Comparison of ENCODE assay signal across 21 cellular contexts in genomic region chr15:41782486-41783271, GRCh38. TPM values are rescaled to one million over a fixed set of nuclear protein-coding genes. Genes with fewer than 3 reads are reported as not detected.
DNase-seq lines count a peak whose midpoint lies in the region; ATAC-seq, FAIRE-seq and TF ChIP-seq lines count a peak whose summit lies in the region.
"Had no signal": no experiment of that assay in that cellular context is flagged by ENCODE, and none has a peak within 500 bp of the region (broad histone marks: within the 10 kb centered on the region; RNA-seq: fewer than 3 reads in every experiment).

No MANE protein-coding gene starts in this region.

- 0 out of 2 replicates have a peak, but pooled peaks cover 4% of the 10 kb centered on the region for H3K36me3 ChIP-seq in OCI-LY1 (ENCODE audit: insufficient read depth, low read length)

- ATAC-seq in HG02759 (IDR thresholded peaks at IDR 0.05; ENCODE audit: unreplicated experiment) (peak; percentile 58), naive B cell (ENCODE audit: low read depth in 2 of 2) (peak; percentile 95 to 99), GM18868 (IDR thresholded peaks at IDR 0.05; ENCODE audit: unreplicated experiment) (no peak), SK-N-SH treated with all-trans-retinoic acid at 6 μM for 48 hours (no peak)
- ATAC-seq: Panc1 had no signal

- H3K27ac Mint-ChIP-seq in naive B cell: peak overlapping the region in 5 of 6 donors; percentile 16 to 96 (median 86)
- H3K27ac Mint-ChIP-seq: activated CD4-positive, alpha-beta T cell treated with anti-CD3 and anti-CD28 coated beads, Interleukin-2, amount 10 ng/mL, durations not matched to agents 24 days and 14 days; activated naive CD4-positive, alpha-beta T cell treated with anti-CD3 and anti-CD28 coated beads for 36 hours; natural killer cell had no signal

- H3K36me3 Mint-ChIP-seq in naive B cell: no peaks in the 10 kb centered on the region
- H3K36me3 Mint-ChIP-seq: natural killer cell had no signal

- peak; percentile 21 for FAIRE-seq in GM12892 (lab: Jason Lieb, UNC)
- FAIRE-seq: colon, small intestine had no signal

- no peak for TF ChIP-seq POLR2A in GM12892 (IDR thresholded peaks at IDR 0.05; ENCODE audit: low read depth, low read length)

- H2AFZ ChIP-seq in OCI-LY1 (ENCODE audit: low read length): no peak overlapping the region

- H4K20me1 ChIP-seq in OCI-LY1 (ENCODE audit: insufficient read depth, low read length): no peaks in the 10 kb centered on the region

- peaks cover 60% of the 10 kb centered on the region for H3K4me1 ChIP-seq in OCI-LY1 (ENCODE audit: insufficient read depth, low read length, severe bottlenecking)

- peak overlapping the region; percentile 29 to 81 (median 62) for H3K4me3 Mint-ChIP-seq in naive B cell
- H3K4me3 Mint-ChIP-seq: activated CD4-positive, alpha-beta T cell treated with anti-CD3 and anti-CD28 coated beads, Interleukin-2, amount 10 ng/mL, durations not matched to agents 24 days and 14 days; activated naive CD4-positive, alpha-beta T cell treated with anti-CD3 and anti-CD28 coated beads for 36 hours; natural killer cell had no signal

- no peaks in the 10 kb centered on the region for H3K9me3 ChIP-seq in OCI-LY1 (ENCODE audit: low read length)

- H3K9ac ChIP-seq in OCI-LY1 (ENCODE audit: low read length): peak overlapping the region; percentile 32; the same call in 1 of the 2 replicates
- H3K9ac ChIP-seq: KMS-11 had no signal

- H3K4me2 ChIP-seq in OCI-LY1 (ENCODE audit: low read length): peak overlapping the region; percentile 51
- H3K4me2 ChIP-seq: KMS-11 had no signal

- H3F3A ChIP-seq in OCI-LY1 (ENCODE audit: insufficient read depth, low read length): no peaks in the 10 kb centered on the region

- no peak for DNase-seq in GM12892 (ENCODE audit: insufficient read length)
- peak; percentile 52 for DNase-seq in naive B cell
- DNase-seq in DMS53 (lab: John Stamatoyannopoulos, UW): no peak
- no peak for DNase-seq in T-helper 2 cell
- DNase-seq: activated CD4-positive, alpha-beta T cell treated with anti-CD3 and anti-CD28 coated beads, Interleukin-2, amount 10 ng/mL, durations not matched to agents 24 days and 14 days; activated naive CD4-positive, alpha-beta T cell treated with anti-CD3 and anti-CD28 coated beads for 36 hours; mesenchymal stem cell; natural killer cell; NCI-H1436; NCI-H2171 treated with DMSO at 0.1 percent for 48 hours; NCI-H748 treated with DMSO at 0.1 percent for 48 hours; posterior cingulate gyrus; stimulated activated CD4-positive, alpha-beta T cell treated with anti-CD3 and anti-CD28 coated beads, Interleukin-4, amount 100 ng/mL, for 1 hour had no signal

- H3K79me2 ChIP-seq in OCI-LY1 (ENCODE audit: insufficient read depth, low read length): no peaks in the 10 kb centered on the region

- no peaks in the 10 kb centered on the region for H3K9me3 Mint-ChIP-seq in naive B cell
- H3K9me3 Mint-ChIP-seq: activated CD4-positive, alpha-beta T cell treated with anti-CD3 and anti-CD28 coated beads, Interleukin-2, amount 10 ng/mL, durations not matched to agents 24 days and 14 days; activated naive CD4-positive, alpha-beta T cell treated with anti-CD3 and anti-CD28 coated beads for 36 hours; natural killer cell had no signal

- H3K27me3 ChIP-seq in OCI-LY1 (ENCODE audit: insufficient read depth, low read length): no peaks in the 10 kb centered on the region

- H3K27ac ChIP-seq in OCI-LY1 (ENCODE audit: low read depth, low read length, poor library complexity, severe bottlenecking): peak overlapping the region; percentile 88
- H3K27ac ChIP-seq: KMS-11 had no signal

- peak overlapping the region; percentile 14 for H3K4me3 ChIP-seq in OCI-LY1 (ENCODE audit: low read depth, low read length, poor library complexity, severe bottlenecking)

- TF ChIP-seq CTCF in OCI-LY1 (IDR thresholded peaks at IDR 0.05; ENCODE audit: low read length): no peak

- H3K27me3 Mint-ChIP-seq in naive B cell: no peaks in the 10 kb centered on the region
- H3K27me3 Mint-ChIP-seq: activated CD4-positive, alpha-beta T cell treated with anti-CD3 and anti-CD28 coated beads, Interleukin-2, amount 10 ng/mL, durations not matched to agents 24 days and 14 days had no signal

- H3K4me1 Mint-ChIP-seq in naive B cell: peaks cover 27 to 60% (median 54%) of the 10 kb centered on the region in 3 donors

- H3K9me2 ChIP-seq in OCI-LY1 (ENCODE audit: low read depth, low read length): no peaks in the 10 kb centered on the region

TF ChIP-seq in SK-N-SH treated with all-trans-retinoic acid at 6 μM for 48 hours, 23 proteins besides CTCF, POLR2A, EP300 and RAD21:
- TF ChIP-seq GLIS3 (CRISPR knock-in tag; IDR thresholded peaks at IDR 0.05) (no peak), ZNF8 (CRISPR knock-in tag; IDR thresholded peaks at IDR 0.05) (no peak), RARB (CRISPR knock-in tag; IDR thresholded peaks at IDR 0.05) (no peak), BACH2 (CRISPR knock-in tag; IDR thresholded peaks at IDR 0.05; ENCODE audit: borderline replicate concordance) (no peak), CSRNP3 (CRISPR knock-in tag; IDR thresholded peaks at IDR 0.05) (no peak), ZC3H10 (CRISPR knock-in tag; IDR thresholded peaks at IDR 0.05) (no peak), SNAI2 (CRISPR knock-in tag; IDR thresholded peaks at IDR 0.05) (no peak), TCF4 (CRISPR knock-in tag; IDR thresholded peaks at IDR 0.05; ENCODE audit: borderline replicate concordance) (no peak)

RNA-seq across cellular contexts. Expression of gene MAPKBP1, which starts 8.4 kb away (rescaled TPM):
- 9.1 TPM for polyA plus RNA-seq in GM12892 (2012; ENCODE audit: missing spikeins)
- polyA plus RNA-seq in naive B cell (ENCODE audit: low read depth in 6 of 6): 1 to 10 TPM in 5 of 6 donors, not detected in 1; 1.6 to 5.5 (median 2.2) TPM

RNA-seq across cellular contexts. Expression of gene JMJD7, which starts 45.2 kb away (rescaled TPM):
- polyA plus RNA-seq in GM12892 (2012; ENCODE audit: missing spikeins): 6.0 TPM
- polyA plus RNA-seq in naive B cell (ENCODE audit: low read depth in 6 of 6): 10 to 100 TPM; 11.3 to 32.6 (median 14.3) TPM

RNA-seq across cellular contexts. Expression of gene PLA2G4B, which starts 56.0 kb away (rescaled TPM):
- polyA plus RNA-seq in GM12892 (2012; ENCODE audit: missing spikeins): 2.6 TPM
- 1 to 10 TPM in 1 of 6 donors, under 1 TPM in 3, not detected in 2; 0.45 to 1.5 (median 0.48) TPM for polyA plus RNA-seq in naive B cell (ENCODE audit: low read depth in 6 of 6)

Comparison
In these comparisons a context has a peak if more than half of its experiments do, and no peak if none do; other contexts are left out.
1. ATAC-seq: peak in HG02759 (single experiment) and naive B cell (2 of 2); none in GM18868 (single experiment) and SK-N-SH treated with all-trans-retinoic acid at 6 μM for 48 hours (single experiment).